Comparison of ENCODE assay signal across 15 cellular contexts in the genomic region with DNA sequence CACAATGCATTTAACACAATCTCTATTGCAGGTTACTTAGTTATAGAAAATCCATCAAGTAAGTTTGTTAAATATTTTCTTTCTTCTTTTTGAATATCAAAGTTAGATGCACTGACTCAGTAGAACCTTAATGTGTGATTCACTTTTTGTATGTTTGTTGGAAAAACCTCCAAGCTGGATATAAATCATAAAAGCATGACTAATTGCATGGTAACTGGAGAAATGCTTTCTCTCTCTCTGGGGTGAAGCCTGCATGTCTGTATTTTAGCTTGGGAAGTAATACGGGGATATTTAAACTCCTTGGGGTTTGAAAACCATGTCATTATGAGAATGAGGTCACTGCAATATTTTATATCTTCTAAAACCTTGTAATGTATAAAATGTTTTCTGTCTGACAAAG. TPM values are rescaled to one million over a fixed set of nuclear protein-coding genes. Genes with fewer than 3 reads are reported as not detected.
DNase-seq lines count a peak whose midpoint lies in the region; ATAC-seq and TF ChIP-seq lines count a peak whose summit lies in the region.
"Had no signal": no experiment of that assay in that cellular context is flagged by ENCODE, and none has a peak within 500 bp of the region (broad histone marks: within the 10 kb centered on the region; RNA-seq: fewer than 3 reads in every experiment).

No MANE protein-coding gene starts in this region.

- no peaks in the 10 kb centered on the region for H3F3A ChIP-seq in GM23338 (replicated peaks; ENCODE audit: low read depth)

- H3K4me1 ChIP-seq in GM23338 (ENCODE audit: insufficient read depth) (no peaks in the 10 kb centered on the region), SJCRH30 (peaks cover 55% of the 10 kb centered on the region)
- H3K4me1 ChIP-seq: left lung had no signal

- H3K4me1 Mint-ChIP-seq in GM23338, result no peaks in the 10 kb centered on the region

- no peak overlapping the region for H3K4me2 ChIP-seq in GM23338

- no peak overlapping the region for H3K4me3 Mint-ChIP-seq in GM23338
- H3K4me3 Mint-ChIP-seq: activated CD8-positive, alpha-beta T cell treated with anti-CD3 and anti-CD28 coated beads, Interleukin-2, amount 10 ng/mL, durations not matched to agents 7 days and 5 days had no signal

- no peak for TF ChIP-seq CTCF in GM23338 (conservative IDR thresholded peaks at IDR 0.05; ENCODE audit: low read depth in 2 of 2)

- no peaks in the 10 kb centered on the region for H3K9me3 Mint-ChIP-seq in GM23338

- DNase-seq in GM23338 (ENCODE audit: low spot score) (no peak), SJCRH30 (peak; percentile 42 to 87), fibroblast of peridontal ligament (ENCODE audit: extremely low read depth) (peak; percentile 88), stromal cell of bone marrow (ENCODE audit: low read depth) (peak; percentile 89), NCI-H2171 (lab: John Stamatoyannopoulos, UW) (no peak), NCI-H82 treated with DMSO at 0.1 percent for 48 hours (lab: John Stamatoyannopoulos, UW; ENCODE audit: unreplicated experiment) (no peak)
- no peak for DNase-seq in stimulated activated CD4-positive, alpha-beta T cell treated with anti-CD3 and anti-CD28 coated beads, Interleukin-4, amount 100 ng/mL, for 4 hours
- DNase-seq: activated CD8-positive, alpha-beta T cell treated with anti-CD3 and anti-CD28 coated beads, Interleukin-2, amount 10 ng/mL, durations not matched to agents 7 days and 5 days; activated effector memory CD4-positive, alpha-beta T cell treated with anti-CD3 and anti-CD28 coated beads, Interleukin-2, amount 50 U/mL, for 16 hours; COR-L47; hippocampal formation; left lung; stimulated activated naive CD4-positive, alpha-beta T cell treated with Interleukin-2 at 50 U/mL for 16 hours had no signal

- H3K4me3 ChIP-seq in GM23338, result no peak overlapping the region
- no peak overlapping the region for H3K4me3 ChIP-seq in SJCRH30
- H3K4me3 ChIP-seq: left lung had no signal

- no peaks in the 10 kb centered on the region for H3K27me3 Mint-ChIP-seq in GM23338 (ENCODE audit: insufficient read depth, low read depth, poor library complexity)

- ATAC-seq in GM23338, result no peak
- ATAC-seq: activated CD8-positive, alpha-beta T cell treated with anti-CD3 and anti-CD28 coated beads, Interleukin-2, amount 10 ng/mL, durations not matched to agents 7 days and 5 days; left lung; sciatic nerve had no signal

- H2AFZ ChIP-seq in GM23338, result no peak overlapping the region

- H3K9me2 ChIP-seq in GM23338 (ENCODE audit: insufficient read depth), result no peaks in the 10 kb centered on the region

- no peaks in the 10 kb centered on the region for H3K79me2 ChIP-seq in GM23338 (replicated peaks; ENCODE audit: insufficient read depth)

- no peaks in the 10 kb centered on the region for H3K9me3 ChIP-seq in SJCRH30 (replicated peaks)
- H3K9me3 ChIP-seq: left lung had no signal

- peak overlapping the region; percentile 1; the same call in 1 of the 2 replicates for H3K27ac Mint-ChIP-seq in GM23338
- H3K27ac Mint-ChIP-seq: activated CD8-positive, alpha-beta T cell treated with anti-CD3 and anti-CD28 coated beads, Interleukin-2, amount 10 ng/mL, durations not matched to agents 7 days and 5 days had no signal

- H3K27me3 ChIP-seq in GM23338 (ENCODE audit: insufficient read depth) (no peaks in the 10 kb centered on the region), SJCRH30 (no peaks in the 10 kb centered on the region)
- H3K27me3 ChIP-seq: left lung had no signal

- no peaks in the 10 kb centered on the region for H3K36me3 Mint-ChIP-seq in GM23338 (ENCODE audit: low read depth)

- H4K20me1 ChIP-seq in GM23338 (replicated peaks; ENCODE audit: insufficient read depth), result no peaks in the 10 kb centered on the region

- H3K27ac ChIP-seq in GM23338 (ENCODE audit: low read depth) (no peak overlapping the region), SJCRH30 (peak overlapping the region; percentile 94)
- H3K27ac ChIP-seq: left lung had no signal

- H3K36me3 ChIP-seq in GM23338 (ENCODE audit: insufficient read depth), result no peaks in the 10 kb centered on the region
- H3K36me3 ChIP-seq in SJCRH30, result no peaks in the 10 kb centered on the region
- H3K36me3 ChIP-seq: left lung had no signal

TF ChIP-seq in GM23338, 12 proteins besides CTCF, POLR2A, EP300 and RAD21:
- TF ChIP-seq POLR2AphosphoS5 (IDR thresholded peaks at IDR 0.05; ENCODE audit: low read depth) (no peak), NANOG (IDR thresholded peaks at IDR 0.05; ENCODE audit: borderline replicate concordance) (no peak), REST (IDR thresholded peaks at IDR 0.05; ENCODE audit: unreplicated experiment) (no peak), STAT1 (IDR thresholded peaks at IDR 0.05; ENCODE audit: unreplicated experiment) (no peak), ZNF331 (CRISPR knock-in tag; IDR thresholded peaks at IDR 0.05; ENCODE audit: low read depth) (no peak), JUNB (IDR thresholded peaks at IDR 0.05; ENCODE audit: unreplicated experiment) (no peak), EZH2 (IDR thresholded peaks at IDR 0.05; ENCODE audit: low read depth, unreplicated experiment) (no peak), ZNF114 (CRISPR knock-in tag; IDR thresholded peaks at IDR 0.05) (no peak)
- TF ChIP-seq, protein P1, sequence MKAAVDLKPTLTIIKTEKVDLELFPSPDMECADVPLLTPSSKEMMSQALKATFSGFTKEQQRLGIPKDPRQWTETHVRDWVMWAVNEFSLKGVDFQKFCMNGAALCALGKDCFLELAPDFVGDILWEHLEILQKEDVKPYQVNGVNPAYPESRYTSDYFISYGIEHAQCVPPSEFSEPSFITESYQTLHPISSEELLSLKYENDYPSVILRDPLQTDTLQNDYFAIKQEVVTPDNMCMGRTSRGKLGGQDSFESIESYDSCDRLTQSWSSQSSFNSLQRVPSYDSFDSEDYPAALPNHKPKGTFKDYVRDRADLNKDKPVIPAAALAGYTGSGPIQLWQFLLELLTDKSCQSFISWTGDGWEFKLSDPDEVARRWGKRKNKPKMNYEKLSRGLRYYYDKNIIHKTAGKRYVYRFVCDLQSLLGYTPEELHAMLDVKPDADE (IDR thresholded peaks at IDR 0.05), result no peak

RNA-seq across cellular contexts. Expression of gene MYF6, which starts 58.6 kb away (rescaled TPM):
- total RNA-seq in GM23338 (2014; rRNA removed; shearing (Covaris generic)), result not detected in 2 replicates
- not detected in 2 replicates for polyA plus RNA-seq in GM23338 (2016; fragmentation: Nextera tagmentation; extraction: Ambion mirVana)
- not detected in 2 replicates for total RNA-seq in SJCRH30 (2014; rRNA removed; shearing (Covaris generic))
- total RNA-seq: activated CD8-positive, alpha-beta T cell treated with anti-CD3 and anti-CD28 coated beads, Interleukin-2, amount 10 ng/mL, durations not matched to agents 7 days and 5 days; left lung; sciatic nerve had no signal
- polyA plus RNA-seq: neural cell had no signal

Comparison
In these comparisons a context has a peak if more than half of its experiments do, and no peak if none do; other contexts are left out.
1. DNase-seq: peak in SJCRH30 (2 of 2), fibroblast of peridontal ligament (single experiment) and stromal cell of bone marrow (single experiment); none in GM23338 (single experiment), stimulated activated CD4-positive, alpha-beta T cell treated with anti-CD3 and anti-CD28 coated beads, Interleukin-4, amount 100 ng/mL, for 4 hours (0 of 2), NCI-H2171 (single experiment) and NCI-H82 treated with DMSO at 0.1 percent for 48 hours (single experiment).